In the genomic region with DNA sequence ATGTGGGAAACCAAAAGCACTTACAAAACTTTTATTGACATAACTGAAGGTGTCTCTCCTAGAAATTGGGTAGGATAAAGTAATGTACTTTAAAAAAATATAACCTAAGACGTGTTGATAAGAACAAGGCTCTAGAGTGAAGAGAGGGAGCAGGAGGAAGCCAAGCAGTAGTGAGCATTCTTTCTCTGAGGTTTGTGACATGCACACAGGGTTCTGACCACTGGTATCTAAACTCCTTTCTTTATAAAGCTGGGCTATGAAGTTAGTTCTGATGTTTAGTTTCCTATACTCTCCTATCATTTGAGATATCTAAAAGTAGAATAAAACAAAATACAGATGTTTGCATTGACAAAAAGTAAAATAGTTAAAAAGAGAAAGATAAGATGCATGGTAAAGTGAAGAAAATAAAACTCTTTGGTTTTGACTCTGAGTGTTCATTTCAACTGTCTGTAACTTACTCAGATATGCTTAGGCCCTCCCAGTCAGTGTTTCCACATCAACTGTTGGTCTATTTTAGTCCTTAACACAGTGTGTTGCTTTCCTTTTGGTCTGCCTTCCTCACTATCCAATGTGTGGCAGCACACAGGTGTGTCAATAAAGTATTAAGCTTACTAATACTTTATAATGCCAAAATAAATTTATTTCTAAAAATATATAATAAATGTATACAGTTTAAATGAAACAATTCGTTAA, we compare ENCODE assay signal across 13 cellular contexts.
DNase-seq lines count a peak whose midpoint lies in the region; ATAC-seq and TF ChIP-seq lines count a peak whose summit lies in the region.
"Had no signal": no experiment of that assay in that cellular context is flagged by ENCODE, and none has a peak within 500 bp of the region (broad histone marks: within the 10 kb centered on the region; RNA-seq: fewer than 3 reads in every experiment).

No MANE protein-coding gene starts in this region.

- ATAC-seq in GM21423 (IDR thresholded peaks at IDR 0.05; ENCODE audit: unreplicated experiment), result peak; percentile 62
- no peak for ATAC-seq in GM21619 (IDR thresholded peaks at IDR 0.05; ENCODE audit: unreplicated experiment)
- ATAC-seq: foreskin keratinocyte had no signal

- peak; percentile 29 for DNase-seq in GM12865 (ENCODE audit: low read depth)
- peak; percentile 68 for DNase-seq in MV-4-11 (lab: John Stamatoyannopoulos, UW)
- peak; percentile 31 for DNase-seq in fibroblast of the aortic adventitia (ENCODE audit: low read depth)
- DNase-seq in posterior cingulate gyrus, result no peak
- DNase-seq in anterior cingulate cortex (lab: John Stamatoyannopoulos, UW), result no peak
- DNase-seq in NCI-H446 (lab: John Stamatoyannopoulos, UW), result no peak
- DNase-seq: activated T-cell treated with anti-CD3 and anti-CD28 coated beads, Interleukin-2, amount 50 U/mL, for 1 hour; foreskin keratinocyte; NCI-H524; retina had no signal

- intact Hi-C loops in posterior cingulate gyrus (cut with DNase I), result no loop called here

- H3K4me3 ChIP-seq in GM12865 (ENCODE audit: low read depth, low read length) (no peak overlapping the region), fibroblast of the aortic adventitia (ENCODE audit: low read depth, low read length) (no peak overlapping the region)
- H3K4me3 ChIP-seq: lung had no signal

- TF ChIP-seq CTCF in GM12865 (IDR thresholded peaks at IDR 0.05; ENCODE audit: insufficient read depth, low read depth, low read length, missing control alignments) (no peak), fibroblast of the aortic adventitia (IDR thresholded peaks at IDR 0.05; ENCODE audit: insufficient read depth, low read length) (no peak)

Comparison
In these comparisons a context has a peak if more than half of its experiments do, and no peak if none do; other contexts are left out.
1. DNase-seq: peak in GM12865 (single experiment), MV-4-11 (single experiment) and fibroblast of the aortic adventitia (single experiment); none in posterior cingulate gyrus (0 of 10), anterior cingulate cortex (0 of 58) and NCI-H446 (0 of 2).